1 cellular context compared by ENCODE assay signal in the genomic region with DNA sequence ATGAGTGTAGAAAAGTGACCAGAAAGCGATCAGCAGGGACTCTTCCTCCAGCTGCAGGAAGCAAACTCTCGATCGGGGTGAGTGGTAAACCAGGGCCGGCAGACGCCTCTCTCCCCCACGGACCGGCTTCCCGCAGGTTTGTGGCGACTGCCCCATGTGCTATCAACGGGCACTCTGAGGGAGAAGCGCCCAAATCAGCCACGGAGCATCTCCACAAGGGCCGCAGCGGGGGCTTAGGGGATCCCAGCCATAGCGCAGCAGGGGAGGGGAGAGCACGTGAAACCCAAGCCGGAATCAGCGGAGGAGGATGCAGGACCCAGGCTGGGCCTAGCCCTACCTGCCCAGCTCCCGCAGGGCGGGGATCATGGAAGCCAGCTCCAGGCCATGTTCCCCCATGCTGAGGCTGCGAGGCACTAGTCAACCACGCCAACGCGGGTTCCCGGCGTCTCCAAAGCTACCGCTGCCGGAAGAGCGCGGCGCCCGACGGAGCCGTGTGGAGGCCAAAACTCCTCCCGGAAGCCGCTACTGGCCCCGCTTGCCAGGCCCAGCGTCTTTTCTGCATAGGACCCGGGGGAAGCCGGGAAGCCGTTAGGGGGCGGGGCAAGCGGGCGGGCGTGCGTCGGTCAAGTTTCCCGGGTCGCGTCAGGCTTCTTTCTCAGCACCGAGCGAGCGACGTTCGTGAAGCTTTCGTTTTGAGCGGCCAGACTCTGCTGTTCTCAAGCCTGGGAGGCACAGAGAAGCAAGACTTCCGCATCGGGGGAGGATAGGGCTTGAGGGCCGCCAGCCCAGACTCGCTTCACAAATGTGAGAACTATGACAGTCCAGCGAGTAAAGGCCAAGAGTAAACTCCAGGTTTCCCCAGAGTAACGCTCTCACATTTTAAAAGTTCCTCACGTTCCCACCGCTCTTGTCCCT.
A peak's percentile ranks its signal among the peaks of the same experiment; 100 is the strongest.
TF ChIP-seq lines count a peak whose summit lies in the region.

ATR (minus strand) TSS at position 425 of the 915 bp plus-strand sequence; CDS start at position 396, 29 bp downstream.

TF ChIP-seq in HepG2, 621 proteins besides CTCF, POLR2A, EP300 and RAD21 (continued from another document):
- TF ChIP-seq ZBTB7B (CRISPR knock-in tag; IDR thresholded peaks at IDR 0.05), result peak; percentile 47; the same call in 1 of the 2 replicates
- peak; percentile 95; the same call in 1 of the 2 replicates for TF ChIP-seq KDM4B (CRISPR knock-in tag; IDR thresholded peaks at IDR 0.05)
- peak; percentile 66; the same call in 1 of the 2 replicates for TF ChIP-seq JDP2 (CRISPR knock-in tag; IDR thresholded peaks at IDR 0.05; ENCODE audit: borderline replicate concordance)
- no peak for TF ChIP-seq TIGD3 (CRISPR knock-in tag; IDR thresholded peaks at IDR 0.05; ENCODE audit: borderline replicate concordance)
- TF ChIP-seq, protein P1, sequence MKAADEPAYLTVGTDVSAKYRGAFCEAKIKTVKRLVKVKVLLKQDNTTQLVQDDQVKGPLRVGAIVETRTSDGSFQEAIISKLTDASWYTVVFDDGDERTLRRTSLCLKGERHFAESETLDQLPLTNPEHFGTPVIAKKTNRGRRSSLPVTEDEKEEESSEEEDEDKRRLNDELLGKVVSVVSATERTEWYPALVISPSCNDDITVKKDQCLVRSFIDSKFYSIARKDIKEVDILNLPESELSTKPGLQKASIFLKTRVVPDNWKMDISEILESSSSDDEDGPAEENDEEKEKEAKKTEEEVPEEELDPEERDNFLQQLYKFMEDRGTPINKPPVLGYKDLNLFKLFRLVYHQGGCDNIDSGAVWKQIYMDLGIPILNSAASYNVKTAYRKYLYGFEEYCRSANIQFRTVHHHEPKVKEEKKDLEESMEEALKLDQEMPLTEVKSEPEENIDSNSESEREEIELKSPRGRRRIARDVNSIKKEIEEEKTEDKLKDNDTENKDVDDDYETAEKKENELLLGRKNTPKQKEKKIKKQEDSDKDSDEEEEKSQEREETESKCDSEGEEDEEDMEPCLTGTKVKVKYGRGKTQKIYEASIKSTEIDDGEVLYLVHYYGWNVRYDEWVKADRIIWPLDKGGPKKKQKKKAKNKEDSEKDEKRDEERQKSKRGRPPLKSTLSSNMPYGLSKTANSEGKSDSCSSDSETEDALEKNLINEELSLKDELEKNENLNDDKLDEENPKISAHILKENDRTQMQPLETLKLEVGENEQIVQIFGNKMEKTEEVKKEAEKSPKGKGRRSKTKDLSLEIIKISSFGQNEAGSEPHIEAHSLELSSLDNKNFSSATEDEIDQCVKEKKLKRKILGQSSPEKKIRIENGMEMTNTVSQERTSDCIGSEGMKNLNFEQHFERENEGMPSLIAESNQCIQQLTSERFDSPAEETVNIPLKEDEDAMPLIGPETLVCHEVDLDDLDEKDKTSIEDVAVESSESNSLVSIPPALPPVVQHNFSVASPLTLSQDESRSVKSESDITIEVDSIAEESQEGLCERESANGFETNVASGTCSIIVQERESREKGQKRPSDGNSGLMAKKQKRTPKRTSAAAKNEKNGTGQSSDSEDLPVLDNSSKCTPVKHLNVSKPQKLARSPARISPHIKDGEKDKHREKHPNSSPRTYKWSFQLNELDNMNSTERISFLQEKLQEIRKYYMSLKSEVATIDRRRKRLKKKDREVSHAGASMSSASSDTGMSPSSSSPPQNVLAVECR (CRISPR knock-in tag; IDR thresholded peaks at IDR 0.05; ENCODE audit: borderline replicate concordance), result peak; percentile 100
- TF ChIP-seq BRCA1 (CRISPR knock-in tag; IDR thresholded peaks at IDR 0.05), result peak; percentile 96
- TF ChIP-seq ZNF282 (IDR thresholded peaks at IDR 0.05; ENCODE audit: partially characterized antibody), result no peak
- TF ChIP-seq PBX3 (CRISPR knock-in tag; IDR thresholded peaks at IDR 0.05; ENCODE audit: borderline replicate concordance), result no peak
- TF ChIP-seq MTERF4 (CRISPR knock-in tag; IDR thresholded peaks at IDR 0.05), result peak; percentile 93
- peak; percentile 88; the same call in 1 of the 2 replicates for TF ChIP-seq ZNF337 (CRISPR knock-in tag; IDR thresholded peaks at IDR 0.05; ENCODE audit: borderline replicate concordance, low read depth)
- TF ChIP-seq POLR2AphosphoS2 (IDR thresholded peaks at IDR 0.05; ENCODE audit: low read depth, low read length), result no peak
- peak; percentile 98 for TF ChIP-seq GABPB1 (CRISPR knock-in tag; IDR thresholded peaks at IDR 0.05)
- TF ChIP-seq, protein P2, sequence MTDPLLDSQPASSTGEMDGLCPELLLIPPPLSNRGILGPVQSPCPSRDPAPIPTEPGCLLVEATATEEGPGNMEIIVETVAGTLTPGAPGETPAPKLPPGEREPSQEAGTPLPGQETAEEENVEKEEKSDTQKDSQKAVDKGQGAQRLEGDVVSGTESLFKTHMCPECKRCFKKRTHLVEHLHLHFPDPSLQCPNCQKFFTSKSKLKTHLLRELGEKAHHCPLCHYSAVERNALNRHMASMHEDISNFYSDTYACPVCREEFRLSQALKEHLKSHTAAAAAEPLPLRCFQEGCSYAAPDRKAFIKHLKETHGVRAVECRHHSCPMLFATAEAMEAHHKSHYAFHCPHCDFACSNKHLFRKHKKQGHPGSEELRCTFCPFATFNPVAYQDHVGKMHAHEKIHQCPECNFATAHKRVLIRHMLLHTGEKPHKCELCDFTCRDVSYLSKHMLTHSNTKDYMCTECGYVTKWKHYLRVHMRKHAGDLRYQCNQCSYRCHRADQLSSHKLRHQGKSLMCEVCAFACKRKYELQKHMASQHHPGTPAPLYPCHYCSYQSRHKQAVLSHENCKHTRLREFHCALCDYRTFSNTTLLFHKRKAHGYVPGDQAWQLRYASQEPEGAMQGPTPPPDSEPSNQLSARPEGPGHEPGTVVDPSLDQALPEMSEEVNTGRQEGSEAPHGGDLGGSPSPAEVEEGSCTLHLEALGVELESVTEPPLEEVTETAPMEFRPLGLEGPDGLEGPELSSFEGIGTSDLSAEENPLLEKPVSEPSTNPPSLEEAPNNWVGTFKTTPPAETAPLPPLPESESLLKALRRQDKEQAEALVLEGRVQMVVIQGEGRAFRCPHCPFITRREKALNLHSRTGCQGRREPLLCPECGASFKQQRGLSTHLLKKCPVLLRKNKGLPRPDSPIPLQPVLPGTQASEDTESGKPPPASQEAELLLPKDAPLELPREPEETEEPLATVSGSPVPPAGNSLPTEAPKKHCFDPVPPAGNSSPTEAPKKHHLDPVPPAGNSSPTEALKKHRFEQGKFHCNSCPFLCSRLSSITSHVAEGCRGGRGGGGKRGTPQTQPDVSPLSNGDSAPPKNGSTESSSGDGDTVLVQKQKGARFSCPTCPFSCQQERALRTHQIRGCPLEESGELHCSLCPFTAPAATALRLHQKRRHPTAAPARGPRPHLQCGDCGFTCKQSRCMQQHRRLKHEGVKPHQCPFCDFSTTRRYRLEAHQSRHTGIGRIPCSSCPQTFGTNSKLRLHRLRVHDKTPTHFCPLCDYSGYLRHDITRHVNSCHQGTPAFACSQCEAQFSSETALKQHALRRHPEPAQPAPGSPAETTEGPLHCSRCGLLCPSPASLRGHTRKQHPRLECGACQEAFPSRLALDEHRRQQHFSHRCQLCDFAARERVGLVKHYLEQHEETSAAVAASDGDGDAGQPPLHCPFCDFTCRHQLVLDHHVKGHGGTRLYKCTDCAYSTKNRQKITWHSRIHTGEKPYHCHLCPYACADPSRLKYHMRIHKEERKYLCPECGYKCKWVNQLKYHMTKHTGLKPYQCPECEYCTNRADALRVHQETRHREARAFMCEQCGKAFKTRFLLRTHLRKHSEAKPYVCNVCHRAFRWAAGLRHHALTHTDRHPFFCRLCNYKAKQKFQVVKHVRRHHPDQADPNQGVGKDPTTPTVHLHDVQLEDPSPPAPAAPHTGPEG (CRISPR knock-in tag; IDR thresholded peaks at IDR 0.05), result peak; percentile 99
- peak; percentile 94 for TF ChIP-seq SP5 (CRISPR knock-in tag; IDR thresholded peaks at IDR 0.05; ENCODE audit: borderline replicate concordance, low read depth)
- no peak for TF ChIP-seq HNRNPUL1 (IDR thresholded peaks at IDR 0.05; ENCODE audit: low read depth, low read length)
- peak; percentile 80; the same call in 1 of the 2 replicates for TF ChIP-seq ZNF749 (CRISPR knock-in tag; IDR thresholded peaks at IDR 0.05; ENCODE audit: borderline replicate concordance)
TF ChIP-seq in HepG2: peak in this region for 421.
